Comparison of ENCODE assay signal across 1 cellular context in the genomic region with DNA sequence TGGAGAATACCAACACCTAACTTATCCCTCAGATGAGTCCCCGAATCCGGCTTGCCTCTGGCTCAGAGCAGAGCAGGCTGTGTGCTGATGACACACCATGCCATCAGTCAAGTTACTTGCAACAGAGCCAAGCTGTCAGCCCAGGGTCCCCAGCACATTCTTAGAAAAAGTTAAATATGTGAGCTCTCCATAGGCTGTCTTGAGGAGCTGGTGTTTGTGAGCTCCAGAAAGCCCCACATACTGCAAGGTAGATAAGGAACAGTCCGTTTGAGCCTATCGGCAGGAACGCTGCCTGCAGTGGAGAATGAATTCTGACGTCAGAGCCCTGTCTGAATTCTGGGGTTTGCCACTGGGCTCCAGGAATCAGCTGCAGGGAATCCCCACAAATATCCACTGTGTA.
TF ChIP-seq lines count a peak whose summit lies in the region.

No MANE protein-coding gene starts in this region.

TF ChIP-seq in K562, 482 proteins besides CTCF, POLR2A, EP300 and RAD21 (continued from another document and continues in another):
- TF ChIP-seq ZNF584 (CRISPR knock-in tag; IDR thresholded peaks at IDR 0.05; ENCODE audit: low read depth), result no peak
- no peak for TF ChIP-seq PHF20 (IDR thresholded peaks at IDR 0.05; ENCODE audit: partially characterized antibody)
- no peak for TF ChIP-seq PHF8 (IDR thresholded peaks at IDR 0.05; ENCODE audit: borderline replicate concordance, low read length)
- no peak for TF ChIP-seq ZNF324 (CRISPR knock-in tag; IDR thresholded peaks at IDR 0.05)
- TF ChIP-seq DPF2 (IDR thresholded peaks at IDR 0.05), result peak; percentile 70
- TF ChIP-seq, protein P1, sequence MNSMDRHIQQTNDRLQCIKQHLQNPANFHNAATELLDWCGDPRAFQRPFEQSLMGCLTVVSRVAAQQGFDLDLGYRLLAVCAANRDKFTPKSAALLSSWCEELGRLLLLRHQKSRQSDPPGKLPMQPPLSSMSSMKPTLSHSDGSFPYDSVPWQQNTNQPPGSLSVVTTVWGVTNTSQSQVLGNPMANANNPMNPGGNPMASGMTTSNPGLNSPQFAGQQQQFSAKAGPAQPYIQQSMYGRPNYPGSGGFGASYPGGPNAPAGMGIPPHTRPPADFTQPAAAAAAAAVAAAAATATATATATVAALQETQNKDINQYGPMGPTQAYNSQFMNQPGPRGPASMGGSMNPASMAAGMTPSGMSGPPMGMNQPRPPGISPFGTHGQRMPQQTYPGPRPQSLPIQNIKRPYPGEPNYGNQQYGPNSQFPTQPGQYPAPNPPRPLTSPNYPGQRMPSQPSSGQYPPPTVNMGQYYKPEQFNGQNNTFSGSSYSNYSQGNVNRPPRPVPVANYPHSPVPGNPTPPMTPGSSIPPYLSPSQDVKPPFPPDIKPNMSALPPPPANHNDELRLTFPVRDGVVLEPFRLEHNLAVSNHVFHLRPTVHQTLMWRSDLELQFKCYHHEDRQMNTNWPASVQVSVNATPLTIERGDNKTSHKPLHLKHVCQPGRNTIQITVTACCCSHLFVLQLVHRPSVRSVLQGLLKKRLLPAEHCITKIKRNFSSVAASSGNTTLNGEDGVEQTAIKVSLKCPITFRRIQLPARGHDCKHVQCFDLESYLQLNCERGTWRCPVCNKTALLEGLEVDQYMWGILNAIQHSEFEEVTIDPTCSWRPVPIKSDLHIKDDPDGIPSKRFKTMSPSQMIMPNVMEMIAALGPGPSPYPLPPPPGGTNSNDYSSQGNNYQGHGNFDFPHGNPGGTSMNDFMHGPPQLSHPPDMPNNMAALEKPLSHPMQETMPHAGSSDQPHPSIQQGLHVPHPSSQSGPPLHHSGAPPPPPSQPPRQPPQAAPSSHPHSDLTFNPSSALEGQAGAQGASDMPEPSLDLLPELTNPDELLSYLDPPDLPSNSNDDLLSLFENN (IDR thresholded peaks at IDR 0.05; ENCODE audit: low read depth in 2 of 2, low read length in 2 of 2), result no peak
- TF ChIP-seq ZNF778 (CRISPR knock-in tag; IDR thresholded peaks at IDR 0.05), result no peak
- peak; percentile 62; the same call in 1 of the 2 replicates for TF ChIP-seq TCF3 (CRISPR knock-in tag; IDR thresholded peaks at IDR 0.05)
- TF ChIP-seq TSC22D4 (tag; IDR thresholded peaks at IDR 0.05), result no peak
- no peak for TF ChIP-seq ERF (CRISPR knock-in tag; IDR thresholded peaks at IDR 0.05)
- TF ChIP-seq ZNF316 (IDR thresholded peaks at IDR 0.05), result no peak
- TF ChIP-seq ETV6 (IDR thresholded peaks at IDR 0.05; ENCODE audit: borderline replicate concordance in 1 of 2, low read depth in 2 of 2, low read length in 1 of 2), result no peak
- no peak for TF ChIP-seq ETV6 (CRISPR knock-in tag; IDR thresholded peaks at IDR 0.05; ENCODE audit: borderline replicate concordance)
- no peak for TF ChIP-seq ZC3H11A (IDR thresholded peaks at IDR 0.05; ENCODE audit: low read depth, low read length)
- TF ChIP-seq, protein P2, sequence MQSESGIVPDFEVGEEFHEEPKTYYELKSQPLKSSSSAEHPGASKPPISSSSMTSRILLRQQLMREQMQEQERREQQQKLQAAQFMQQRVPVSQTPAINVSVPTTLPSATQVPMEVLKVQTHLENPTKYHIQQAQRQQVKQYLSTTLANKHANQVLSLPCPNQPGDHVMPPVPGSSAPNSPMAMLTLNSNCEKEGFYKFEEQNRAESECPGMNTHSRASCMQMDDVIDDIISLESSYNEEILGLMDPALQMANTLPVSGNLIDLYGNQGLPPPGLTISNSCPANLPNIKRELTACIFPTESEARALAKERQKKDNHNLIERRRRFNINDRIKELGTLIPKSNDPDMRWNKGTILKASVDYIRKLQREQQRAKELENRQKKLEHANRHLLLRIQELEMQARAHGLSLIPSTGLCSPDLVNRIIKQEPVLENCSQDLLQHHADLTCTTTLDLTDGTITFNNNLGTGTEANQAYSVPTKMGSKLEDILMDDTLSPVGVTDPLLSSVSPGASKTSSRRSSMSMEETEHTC (IDR thresholded peaks at IDR 0.05), result no peak
- no peak for TF ChIP-seq ZNF644 (tag; IDR thresholded peaks at IDR 0.05; ENCODE audit: low read depth)
- TF ChIP-seq ZNF76 (CRISPR knock-in tag; IDR thresholded peaks at IDR 0.05; ENCODE audit: borderline replicate concordance), result no peak
- TF ChIP-seq POU5F1 (IDR thresholded peaks at IDR 0.05; ENCODE audit: borderline replicate concordance, low read depth, low read length, partially characterized antibody), result no peak
- TF ChIP-seq, protein P3, sequence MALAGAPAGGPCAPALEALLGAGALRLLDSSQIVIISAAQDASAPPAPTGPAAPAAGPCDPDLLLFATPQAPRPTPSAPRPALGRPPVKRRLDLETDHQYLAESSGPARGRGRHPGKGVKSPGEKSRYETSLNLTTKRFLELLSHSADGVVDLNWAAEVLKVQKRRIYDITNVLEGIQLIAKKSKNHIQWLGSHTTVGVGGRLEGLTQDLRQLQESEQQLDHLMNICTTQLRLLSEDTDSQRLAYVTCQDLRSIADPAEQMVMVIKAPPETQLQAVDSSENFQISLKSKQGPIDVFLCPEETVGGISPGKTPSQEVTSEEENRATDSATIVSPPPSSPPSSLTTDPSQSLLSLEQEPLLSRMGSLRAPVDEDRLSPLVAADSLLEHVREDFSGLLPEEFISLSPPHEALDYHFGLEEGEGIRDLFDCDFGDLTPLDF (CRISPR knock-in tag; IDR thresholded peaks at IDR 0.05), result no peak
- no peak for TF ChIP-seq ZNF232 (CRISPR knock-in tag; IDR thresholded peaks at IDR 0.05)
- TF ChIP-seq ZNF57 (CRISPR knock-in tag; IDR thresholded peaks at IDR 0.05), result no peak
- no peak for TF ChIP-seq PRPF4 (IDR thresholded peaks at IDR 0.05; ENCODE audit: insufficient read depth, low read depth, low read length, poor library complexity, severe bottlenecking)
- no peak for TF ChIP-seq GTF2E2 (tag; IDR thresholded peaks at IDR 0.05)
- no peak for TF ChIP-seq ZNF23 (CRISPR knock-in tag; IDR thresholded peaks at IDR 0.05)
- no peak for TF ChIP-seq DACH1 (IDR thresholded peaks at IDR 0.05; ENCODE audit: partially characterized antibody)
- TF ChIP-seq ZNF354B (CRISPR knock-in tag; IDR thresholded peaks at IDR 0.05), result no peak
- TF ChIP-seq, protein P4, sequence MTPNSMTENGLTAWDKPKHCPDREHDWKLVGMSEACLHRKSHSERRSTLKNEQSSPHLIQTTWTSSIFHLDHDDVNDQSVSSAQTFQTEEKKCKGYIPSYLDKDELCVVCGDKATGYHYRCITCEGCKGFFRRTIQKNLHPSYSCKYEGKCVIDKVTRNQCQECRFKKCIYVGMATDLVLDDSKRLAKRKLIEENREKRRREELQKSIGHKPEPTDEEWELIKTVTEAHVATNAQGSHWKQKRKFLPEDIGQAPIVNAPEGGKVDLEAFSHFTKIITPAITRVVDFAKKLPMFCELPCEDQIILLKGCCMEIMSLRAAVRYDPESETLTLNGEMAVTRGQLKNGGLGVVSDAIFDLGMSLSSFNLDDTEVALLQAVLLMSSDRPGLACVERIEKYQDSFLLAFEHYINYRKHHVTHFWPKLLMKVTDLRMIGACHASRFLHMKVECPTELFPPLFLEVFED (CRISPR knock-in tag; conservative IDR thresholded peaks at IDR 0.05), result no peak
- TF ChIP-seq ATF1 (CRISPR knock-in tag; IDR thresholded peaks at IDR 0.05), result no peak
- peak; percentile 91 for TF ChIP-seq ATF1 (tag; IDR thresholded peaks at IDR 0.05)
- TF ChIP-seq HCFC1 (IDR thresholded peaks at IDR 0.05; ENCODE audit: low read depth, low read length), result no peak
- TF ChIP-seq, protein P5, sequence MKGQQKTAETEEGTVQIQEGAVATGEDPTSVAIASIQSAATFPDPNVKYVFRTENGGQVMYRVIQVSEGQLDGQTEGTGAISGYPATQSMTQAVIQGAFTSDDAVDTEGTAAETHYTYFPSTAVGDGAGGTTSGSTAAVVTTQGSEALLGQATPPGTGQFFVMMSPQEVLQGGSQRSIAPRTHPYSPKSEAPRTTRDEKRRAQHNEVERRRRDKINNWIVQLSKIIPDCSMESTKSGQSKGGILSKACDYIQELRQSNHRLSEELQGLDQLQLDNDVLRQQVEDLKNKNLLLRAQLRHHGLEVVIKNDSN (CRISPR knock-in tag; IDR thresholded peaks at IDR 0.05), result no peak
- TF ChIP-seq, protein P6, sequence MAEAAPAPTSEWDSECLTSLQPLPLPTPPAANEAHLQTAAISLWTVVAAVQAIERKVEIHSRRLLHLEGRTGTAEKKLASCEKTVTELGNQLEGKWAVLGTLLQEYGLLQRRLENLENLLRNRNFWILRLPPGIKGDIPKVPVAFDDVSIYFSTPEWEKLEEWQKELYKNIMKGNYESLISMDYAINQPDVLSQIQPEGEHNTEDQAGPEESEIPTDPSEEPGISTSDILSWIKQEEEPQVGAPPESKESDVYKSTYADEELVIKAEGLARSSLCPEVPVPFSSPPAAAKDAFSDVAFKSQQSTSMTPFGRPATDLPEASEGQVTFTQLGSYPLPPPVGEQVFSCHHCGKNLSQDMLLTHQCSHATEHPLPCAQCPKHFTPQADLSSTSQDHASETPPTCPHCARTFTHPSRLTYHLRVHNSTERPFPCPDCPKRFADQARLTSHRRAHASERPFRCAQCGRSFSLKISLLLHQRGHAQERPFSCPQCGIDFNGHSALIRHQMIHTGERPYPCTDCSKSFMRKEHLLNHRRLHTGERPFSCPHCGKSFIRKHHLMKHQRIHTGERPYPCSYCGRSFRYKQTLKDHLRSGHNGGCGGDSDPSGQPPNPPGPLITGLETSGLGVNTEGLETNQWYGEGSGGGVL (CRISPR knock-in tag; IDR thresholded peaks at IDR 0.05), result no peak
- TF ChIP-seq ASH1L (IDR thresholded peaks at IDR 0.05; ENCODE audit: borderline replicate concordance, low read depth, partially characterized antibody), result no peak
- no peak for TF ChIP-seq HNRNPH1 (optimal IDR thresholded peaks at IDR 0.05; ENCODE audit: low read depth, low read length)
- no peak for TF ChIP-seq BRF1 (IDR thresholded peaks at IDR 0.05; ENCODE audit: borderline replicate concordance, extremely low read depth, insufficient read length)
- TF ChIP-seq, protein P7, sequence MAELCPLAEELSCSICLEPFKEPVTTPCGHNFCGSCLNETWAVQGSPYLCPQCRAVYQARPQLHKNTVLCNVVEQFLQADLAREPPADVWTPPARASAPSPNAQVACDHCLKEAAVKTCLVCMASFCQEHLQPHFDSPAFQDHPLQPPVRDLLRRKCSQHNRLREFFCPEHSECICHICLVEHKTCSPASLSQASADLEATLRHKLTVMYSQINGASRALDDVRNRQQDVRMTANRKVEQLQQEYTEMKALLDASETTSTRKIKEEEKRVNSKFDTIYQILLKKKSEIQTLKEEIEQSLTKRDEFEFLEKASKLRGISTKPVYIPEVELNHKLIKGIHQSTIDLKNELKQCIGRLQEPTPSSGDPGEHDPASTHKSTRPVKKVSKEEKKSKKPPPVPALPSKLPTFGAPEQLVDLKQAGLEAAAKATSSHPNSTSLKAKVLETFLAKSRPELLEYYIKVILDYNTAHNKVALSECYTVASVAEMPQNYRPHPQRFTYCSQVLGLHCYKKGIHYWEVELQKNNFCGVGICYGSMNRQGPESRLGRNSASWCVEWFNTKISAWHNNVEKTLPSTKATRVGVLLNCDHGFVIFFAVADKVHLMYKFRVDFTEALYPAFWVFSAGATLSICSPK (IDR thresholded peaks at IDR 0.05; ENCODE audit: borderline replicate concordance), result no peak
- no peak for TF ChIP-seq TCF7L2 (IDR thresholded peaks at IDR 0.05; ENCODE audit: low read depth, low read length)
- TF ChIP-seq POLR2B (IDR thresholded peaks at IDR 0.05; ENCODE audit: low read depth, partially characterized antibody), result no peak
- TF ChIP-seq CCNT2 (IDR thresholded peaks at IDR 0.05; ENCODE audit: borderline replicate concordance, extremely low read depth, insufficient read length, low read depth, low read length), result no peak
- TF ChIP-seq ZZZ3 (IDR thresholded peaks at IDR 0.05), result no peak
- no peak for TF ChIP-seq MAFK (IDR thresholded peaks at IDR 0.05; ENCODE audit: low read length)
- TF ChIP-seq ZSCAN32 (CRISPR knock-in tag; IDR thresholded peaks at IDR 0.05), result no peak
- TF ChIP-seq CBFA2T2 (conservative IDR thresholded peaks at IDR 0.05), result no peak; the same call in 1 of the 2 replicates
- TF ChIP-seq, protein P8, sequence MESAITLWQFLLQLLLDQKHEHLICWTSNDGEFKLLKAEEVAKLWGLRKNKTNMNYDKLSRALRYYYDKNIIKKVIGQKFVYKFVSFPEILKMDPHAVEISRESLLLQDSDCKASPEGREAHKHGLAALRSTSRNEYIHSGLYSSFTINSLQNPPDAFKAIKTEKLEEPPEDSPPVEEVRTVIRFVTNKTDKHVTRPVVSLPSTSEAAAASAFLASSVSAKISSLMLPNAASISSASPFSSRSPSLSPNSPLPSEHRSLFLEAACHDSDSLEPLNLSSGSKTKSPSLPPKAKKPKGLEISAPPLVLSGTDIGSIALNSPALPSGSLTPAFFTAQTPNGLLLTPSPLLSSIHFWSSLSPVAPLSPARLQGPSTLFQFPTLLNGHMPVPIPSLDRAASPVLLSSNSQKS (CRISPR knock-in tag; IDR thresholded peaks at IDR 0.05), result no peak
- no peak for TF ChIP-seq RBM15 (IDR thresholded peaks at IDR 0.05; ENCODE audit: insufficient read depth, low read length)
- TF ChIP-seq ZNF311 (CRISPR knock-in tag; IDR thresholded peaks at IDR 0.05), result no peak
- TF ChIP-seq, protein P9, sequence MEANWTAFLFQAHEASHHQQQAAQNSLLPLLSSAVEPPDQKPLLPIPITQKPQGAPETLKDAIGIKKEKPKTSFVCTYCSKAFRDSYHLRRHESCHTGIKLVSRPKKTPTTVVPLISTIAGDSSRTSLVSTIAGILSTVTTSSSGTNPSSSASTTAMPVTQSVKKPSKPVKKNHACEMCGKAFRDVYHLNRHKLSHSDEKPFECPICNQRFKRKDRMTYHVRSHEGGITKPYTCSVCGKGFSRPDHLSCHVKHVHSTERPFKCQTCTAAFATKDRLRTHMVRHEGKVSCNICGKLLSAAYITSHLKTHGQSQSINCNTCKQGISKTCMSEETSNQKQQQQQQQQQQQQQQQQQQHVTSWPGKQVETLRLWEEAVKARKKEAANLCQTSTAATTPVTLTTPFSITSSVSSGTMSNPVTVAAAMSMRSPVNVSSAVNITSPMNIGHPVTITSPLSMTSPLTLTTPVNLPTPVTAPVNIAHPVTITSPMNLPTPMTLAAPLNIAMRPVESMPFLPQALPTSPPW (CRISPR knock-in tag; IDR thresholded peaks at IDR 0.05), result no peak
- TF ChIP-seq, protein P10, sequence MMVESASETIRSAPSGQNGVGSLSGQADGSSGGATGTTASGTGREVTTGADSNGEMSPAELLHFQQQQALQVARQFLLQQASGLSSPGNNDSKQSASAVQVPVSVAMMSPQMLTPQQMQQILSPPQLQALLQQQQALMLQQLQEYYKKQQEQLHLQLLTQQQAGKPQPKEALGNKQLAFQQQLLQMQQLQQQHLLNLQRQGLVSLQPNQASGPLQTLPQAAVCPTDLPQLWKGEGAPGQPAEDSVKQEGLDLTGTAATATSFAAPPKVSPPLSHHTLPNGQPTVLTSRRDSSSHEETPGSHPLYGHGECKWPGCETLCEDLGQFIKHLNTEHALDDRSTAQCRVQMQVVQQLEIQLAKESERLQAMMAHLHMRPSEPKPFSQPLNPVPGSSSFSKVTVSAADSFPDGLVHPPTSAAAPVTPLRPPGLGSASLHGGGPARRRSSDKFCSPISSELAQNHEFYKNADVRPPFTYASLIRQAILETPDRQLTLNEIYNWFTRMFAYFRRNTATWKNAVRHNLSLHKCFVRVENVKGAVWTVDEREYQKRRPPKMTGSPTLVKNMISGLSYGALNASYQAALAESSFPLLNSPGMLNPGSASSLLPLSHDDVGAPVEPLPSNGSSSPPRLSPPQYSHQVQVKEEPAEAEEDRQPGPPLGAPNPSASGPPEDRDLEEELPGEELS (CRISPR knock-in tag; IDR thresholded peaks at IDR 0.05; ENCODE audit: borderline replicate concordance), result no peak
- TF ChIP-seq SNRNP70 (optimal IDR thresholded peaks at IDR 0.05; ENCODE audit: low read depth, low read length), result no peak
- no peak for TF ChIP-seq NFRKB (IDR thresholded peaks at IDR 0.05; ENCODE audit: low read depth)
